13 cellular contexts compared by ENCODE assay signal in genomic region chr6:99790679-99791078, GRCh38.
DNase-seq lines count a peak whose midpoint lies in the region; ATAC-seq, FAIRE-seq and TF ChIP-seq lines count a peak whose summit lies in the region.
"Had no signal": no experiment of that assay in that cellular context is flagged by ENCODE, and none has a peak within 500 bp of the region (broad histone marks: within the 10 kb centered on the region; RNA-seq: fewer than 3 reads in every experiment).

No MANE protein-coding gene starts in this region.

- no peak overlapping the region for H3K4me3 ChIP-seq in A673 (ENCODE audit: low read depth, low read length, poor library complexity, severe bottlenecking)
- H3K4me3 ChIP-seq in right atrium auricular region = no peak overlapping the region

- H3K36me3 ChIP-seq in A673 (ENCODE audit: insufficient read depth, low read length, poor library complexity, severe bottlenecking) (no peaks in the 10 kb centered on the region), right atrium auricular region (no peaks in the 10 kb centered on the region)
- H3K36me3 ChIP-seq: brain microvascular endothelial cell had no signal

- FAIRE-seq in D721Med (lab: Jason Lieb, UNC) = no peak
- FAIRE-seq: H1 had no signal

- TF ChIP-seq CTCF in A673 (conservative IDR thresholded peaks at IDR 0.05; ENCODE audit: low read depth, low read length) (peak; percentile 40), D721Med (IDR thresholded peaks at IDR 0.05; ENCODE audit: insufficient read depth, missing control alignments) (peak; percentile 35), endothelial cell (IDR thresholded peaks at IDR 0.05; ENCODE audit: unreplicated experiment) (peak; percentile 66), right atrium auricular region (IDR thresholded peaks at IDR 0.05) (no peak)

- H3K4me1 ChIP-seq in A673 (ENCODE audit: insufficient read depth, low read length, poor library complexity, severe bottlenecking) (no peaks in the 10 kb centered on the region), right atrium auricular region (no peaks in the 10 kb centered on the region)

- POLR2A ChIA-PET in A673 (lab: Charles Lee; ENCODE audit: low non-redundant PET) = no interaction called here

- intact Hi-C loops in A673 (cut with micrococcal nuclease; ENCODE audit: unreplicated experiment) = no loop called here

- no peaks in the 10 kb centered on the region for H3K4me1 Mint-ChIP-seq in endothelial cell (ENCODE audit: unreplicated experiment)

- CTCF ChIA-PET in A673 (lab: Charles Lee) = no interaction called here

- H3K27ac Mint-ChIP-seq in endothelial cell (ENCODE audit: unreplicated experiment) = no peak overlapping the region
- H3K27ac Mint-ChIP-seq: WTC11 had no signal

- DNase-seq in A673 (ENCODE audit: low spot score) (peak; percentile 5), D721Med (ENCODE audit: insufficient read length, low spot score) (no peak), NCI-H526 treated with DMSO at 0.1 percent for 48 hours (lab: John Stamatoyannopoulos, UW) (peak; percentile 23), endothelial cell (ENCODE audit: low spot score) (no peak), right atrium auricular region (ENCODE audit: low spot score) (no peak)
- DNase-seq in activated naive CD4-positive, alpha-beta T cell treated with anti-CD3 and anti-CD28 coated beads, Interleukin-2, amount 50 U/mL, for 16 hours = no peak
- DNase-seq: brain microvascular endothelial cell, left cardiac atrium had no signal

- H3K27ac ChIP-seq in A673 (ENCODE audit: low read depth, low read length, poor library complexity, severe bottlenecking) = no peak overlapping the region
- no peak overlapping the region for H3K27ac ChIP-seq in right atrium auricular region
- H3K27ac ChIP-seq: brain microvascular endothelial cell, KMS-11 had no signal

- H3K9me3 Mint-ChIP-seq in endothelial cell (ENCODE audit: unreplicated experiment) = no peaks in the 10 kb centered on the region
- H3K9me3 Mint-ChIP-seq: WTC11 had no signal

- H3K4me3 Mint-ChIP-seq in endothelial cell (ENCODE audit: unreplicated experiment) = no peak overlapping the region
- H3K4me3 Mint-ChIP-seq: WTC11 had no signal

- no TSS peak for BruUV-seq in A673 (replicated peaks; lab: Mats Ljungman, UMichigan)

- no peaks in the 10 kb centered on the region for H3K9me3 ChIP-seq in A673 (ENCODE audit: low read depth, low read length, poor library complexity, severe bottlenecking)
- no peaks in the 10 kb centered on the region for H3K9me3 ChIP-seq in right atrium auricular region

- H3K27me3 Mint-ChIP-seq in endothelial cell (ENCODE audit: unreplicated experiment) = no peaks in the 10 kb centered on the region

- H3K27me3 ChIP-seq in A673 (replicated peaks; ENCODE audit: insufficient read depth, low read depth, low read length, poor library complexity) = peaks cover 6% of the 10 kb centered on the region
- H3K27me3 ChIP-seq in right atrium auricular region = no peaks in the 10 kb centered on the region
- H3K27me3 ChIP-seq: brain microvascular endothelial cell had no signal

- ATAC-seq in HG03039 (IDR thresholded peaks at IDR 0.05; ENCODE audit: unreplicated experiment) (no peak), HG03135 (IDR thresholded peaks at IDR 0.05; ENCODE audit: unreplicated experiment) (no peak)
- ATAC-seq: left cardiac atrium, WTC11 had no signal

- H3K36me3 Mint-ChIP-seq in endothelial cell (ENCODE audit: low read depth, unreplicated experiment) = no peaks in the 10 kb centered on the region
- H3K36me3 Mint-ChIP-seq: WTC11 had no signal

Comparison
In these comparisons a context has a peak if more than half of its experiments do, and no peak if none do; other contexts are left out.
1. DNase-seq: peak in A673 (single experiment) and NCI-H526 treated with DMSO at 0.1 percent for 48 hours (single experiment); none in D721Med (single experiment), endothelial cell (single experiment), activated naive CD4-positive, alpha-beta T cell treated with anti-CD3 and anti-CD28 coated beads, Interleukin-2, amount 50 U/mL, for 16 hours (single experiment) and right atrium auricular region (single experiment).
2. CTCF ChIP-seq: peak in A673 (single experiment), D721Med (single experiment) and endothelial cell (single experiment); none in right atrium auricular region (0 of 2).